ENCODE assay signal across 19 cellular contexts in genomic region chr5:127549551-127549950, GRCh38. TPM values are rescaled to one million over a fixed set of nuclear protein-coding genes. Genes with fewer than 3 reads are reported as not detected.
DNase-seq lines count a peak whose midpoint lies in the region; ATAC-seq and TF ChIP-seq lines count a peak whose summit lies in the region.
"Had no signal": no experiment of that assay in that cellular context is flagged by ENCODE, and none has a peak within 500 bp of the region (broad histone marks: within the 10 kb centered on the region; RNA-seq: fewer than 3 reads in every experiment).

No MANE protein-coding gene starts in this region.

- no peak for TF ChIP-seq POLR2A in heart left ventricle (IDR thresholded peaks at IDR 0.05)

- H3K36me3 ChIP-seq in adipocyte (ENCODE audit: control insufficient read depth, insufficient read depth, low read length, severe bottlenecking) (peaks cover 69% of the 10 kb centered on the region), mucosa of descending colon (ENCODE audit: low read depth) (no peaks in the 10 kb centered on the region), neural progenitor cell (peaks cover 7% of the 10 kb centered on the region), heart left ventricle (peaks cover 0 to 88% (median 50%) of the 10 kb centered on the region in 9 donors)

- H3K27me3 ChIP-seq in adipocyte (replicated peaks; ENCODE audit: control insufficient read depth, insufficient read depth, low read length) (no peaks in the 10 kb centered on the region), neural progenitor cell (no peaks in the 10 kb centered on the region), heart left ventricle (no peaks in the 10 kb centered on the region)
- H3K27me3 ChIP-seq: BLaER1 had no signal

- H2AFZ ChIP-seq in neural progenitor cell (replicated peaks): no peak overlapping the region
- H2AFZ ChIP-seq: GM23338 had no signal

- intact Hi-C loops in mucosa of descending colon (cut with DNase I, micrococcal nuclease) (no loop called here), heart left ventricle (cut with DNase I) (no loop called here)

- H3K4me3 ChIP-seq in adipocyte (ENCODE audit: low read length) (no peak overlapping the region), mucosa of descending colon (no peak overlapping the region), neural progenitor cell (no peak overlapping the region), heart left ventricle (no peak overlapping the region)
- H3K4me3 ChIP-seq: BLaER1, GM12878, GM23338, K562 had no signal

- peaks cover 11% of the 10 kb centered on the region for H3K9me3 Mint-ChIP-seq in neural progenitor cell
- H3K9me3 Mint-ChIP-seq: CD8-positive, alpha-beta memory T cell had no signal

- WGBS in heart left ventricle, 4 donors: 69 to 75% (median 74%) methylated on average over 2 of the region's 2 CpGs

- H3K9ac ChIP-seq in adipocyte (ENCODE audit: low read length) (no peak overlapping the region), neural progenitor cell (no peak overlapping the region)
- H3K9ac ChIP-seq: BLaER1 had no signal

- no peaks in the 10 kb centered on the region for H4K20me1 ChIP-seq in neural progenitor cell (ENCODE audit: low read depth)

- H3K27ac ChIP-seq in neural progenitor cell (no peak overlapping the region), heart left ventricle (no peak overlapping the region)
- H3K27ac ChIP-seq: BLaER1 had no signal

- no peak overlapping the region for H3K4me2 ChIP-seq in neural progenitor cell
- H3K4me2 ChIP-seq: BLaER1, GM23338 had no signal

- TF ChIP-seq CTCF in mucosa of descending colon (IDR thresholded peaks at IDR 0.05): no peak
- TF ChIP-seq CTCF in neural progenitor cell (IDR thresholded peaks at IDR 0.05): no peak
- TF ChIP-seq CTCF in heart left ventricle (IDR thresholded peaks at IDR 0.05): no peak

- DNase-seq in COLO668 (lab: John Stamatoyannopoulos, UW; ENCODE audit: unreplicated experiment) (peak; percentile 3), HT-29 (ENCODE audit: low spot score) (peak; percentile 28), adipocyte (ENCODE audit: low read depth) (peak; percentile 68), mucosa of descending colon (peak in 1 of 3 donors; percentile 10), neural progenitor cell (ENCODE audit: low spot score) (no peak), NCI-H1092 (lab: John Stamatoyannopoulos, UW) (no peak), heart left ventricle (no peak)
- DNase-seq: CD8-positive, alpha-beta memory T cell; DND-41; GDM1; NCI-H1694 treated with DMSO at 0.1 percent for 48 hours; NCI-H2107; NCI-H345; NCI-H526 had no signal

- no peaks in the 10 kb centered on the region for H3F3A ChIP-seq in neural progenitor cell (ENCODE audit: low read depth)

- ATAC-seq in mucosa of descending colon (peak; percentile 18), heart left ventricle (no peak)
- ATAC-seq: GM12878, GM23338, HCT116, K562 had no signal

- H3K79me2 ChIP-seq in neural progenitor cell (ENCODE audit: low read depth): peaks cover 20% of the 10 kb centered on the region

- no peak overlapping the region for H3K27ac Mint-ChIP-seq in neural progenitor cell
- H3K27ac Mint-ChIP-seq: GM23338 had no signal

- H3K36me3 Mint-ChIP-seq in neural progenitor cell: peaks cover 37% of the 10 kb centered on the region

- H3K4me3 Mint-ChIP-seq in neural progenitor cell: no peak overlapping the region
- H3K4me3 Mint-ChIP-seq: CD8-positive, alpha-beta memory T cell; GM23338 had no signal

- H3K4me1 ChIP-seq in adipocyte (ENCODE audit: control insufficient read depth, insufficient read depth, low read length) (peaks cover 20% of the 10 kb centered on the region), mucosa of descending colon (ENCODE audit: low read depth) (peaks cover 7% of the 10 kb centered on the region), neural progenitor cell (no peaks in the 10 kb centered on the region), heart left ventricle (no peaks in the 10 kb centered on the region)
- H3K4me1 ChIP-seq: BLaER1 had no signal

- no peaks in the 10 kb centered on the region for H3K27me3 Mint-ChIP-seq in neural progenitor cell (ENCODE audit: insufficient read depth, low read depth)
- H3K27me3 Mint-ChIP-seq: CD8-positive, alpha-beta memory T cell had no signal

- peaks cover 5% of the 10 kb centered on the region for H3K4me1 Mint-ChIP-seq in neural progenitor cell
- H3K4me1 Mint-ChIP-seq: GM23338 had no signal

- H3K9me3 ChIP-seq in adipocyte (ENCODE audit: control insufficient read depth, low read length): no peaks in the 10 kb centered on the region
- H3K9me3 ChIP-seq in mucosa of descending colon: no peaks in the 10 kb centered on the region
- H3K9me3 ChIP-seq in neural progenitor cell (ENCODE audit: low read depth): no peaks in the 10 kb centered on the region
- H3K9me3 ChIP-seq in heart left ventricle: peaks cover 0 to 3% (median 0%) of the 10 kb centered on the region in 12 donors

RNA-seq across cellular contexts. Expression of gene PRRC1, which starts 32.1 kb away (rescaled TPM):
- total RNA-seq in HT-29 (2014; rRNA removed; shearing (Covaris generic)): 26.6 and 30.6 TPM in 2 replicates
- total RNA-seq in mucosa of descending colon: 10 to 100 TPM; 45.0 to 72.1 (median 63.0) TPM
- total RNA-seq in neural progenitor cell (ENCODE audit: low replicate concordance): 51.7 and 58.9 TPM in 2 replicates
- total RNA-seq in heart left ventricle: 10 to 100 TPM; 11.5 to 37.7 (median 23.5) TPM
- polyA plus RNA-seq in heart left ventricle: 10 to 100 TPM; 10.3 to 17.7 TPM

Comparison
In these comparisons a context has a peak if more than half of its experiments do, and no peak if none do; other contexts are left out.
1. DNase-seq: peak in COLO668 (single experiment), HT-29 (single experiment) and adipocyte (single experiment); none in neural progenitor cell (single experiment), NCI-H1092 (single experiment) and heart left ventricle (0 of 5).